In the genomic region with DNA sequence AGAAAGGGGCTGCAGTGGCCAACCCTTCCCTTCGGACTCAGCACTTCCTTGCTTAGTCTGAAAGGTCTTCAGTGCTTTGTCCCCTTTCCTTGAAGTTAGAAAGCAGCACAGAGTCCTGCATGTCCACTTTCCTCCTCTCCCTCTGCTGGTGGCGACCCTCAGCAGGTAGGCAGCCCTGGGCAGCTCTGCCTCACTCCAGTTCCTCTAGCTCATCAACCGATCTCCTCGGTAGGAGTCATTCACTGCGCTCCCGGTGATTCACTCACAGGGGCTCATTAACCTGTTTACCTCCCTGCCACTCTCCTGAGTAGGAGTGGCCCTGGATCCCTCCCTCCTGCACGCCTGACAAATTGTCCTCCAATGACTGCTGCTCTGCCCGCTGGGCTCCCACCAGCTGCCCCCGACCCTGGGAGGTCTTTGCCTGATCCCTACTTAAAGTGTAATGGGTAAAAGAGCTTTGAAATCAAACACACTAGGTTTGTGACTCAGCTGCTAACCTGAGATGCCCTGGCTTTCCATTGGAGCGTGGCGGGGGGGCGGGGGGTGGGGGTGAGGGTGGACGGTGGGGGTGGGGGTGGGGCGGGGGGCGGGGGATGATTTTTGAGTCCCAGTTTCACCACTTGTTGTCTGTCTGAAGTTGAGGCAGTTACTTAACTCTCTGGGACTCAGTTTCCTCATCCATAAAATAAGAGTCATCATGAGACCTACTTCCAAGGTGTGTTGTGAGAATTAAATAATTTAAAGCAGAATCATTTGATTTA, we compare ENCODE assay signal across 9 cellular contexts. TPM values are rescaled to one million over a fixed set of nuclear protein-coding genes. Genes with fewer than 3 reads are reported as not detected.
DNase-seq lines count a peak whose midpoint lies in the region; ATAC-seq lines count a peak whose summit lies in the region.
"Had no signal": no experiment of that assay in that cellular context is flagged by ENCODE, and none has a peak within 500 bp of the region (broad histone marks: within the 10 kb centered on the region; RNA-seq: fewer than 3 reads in every experiment).

No MANE protein-coding gene starts in this region.

- peak; percentile 98 for DNase-seq in H4 (ENCODE audit: low spot score)
- peak; percentile 45 for DNase-seq in NCI-H2227 treated with DMSO at 0.1 percent for 48 hours (lab: John Stamatoyannopoulos, UW)
- peak; percentile 87 for DNase-seq in cerebellar cortex (ENCODE audit: low spot score)
- DNase-seq in NCI-H1048 (lab: John Stamatoyannopoulos, UW), result no peak
- DNase-seq in middle frontal gyrus (ENCODE audit: extremely low spot score, low spot score), result no peak

- no peaks in the 10 kb centered on the region for H3K27me3 ChIP-seq in mucosa of stomach (ENCODE audit: control insufficient read depth, insufficient read depth, low read length)

- peak overlapping the region; percentile 91 for H3K9ac ChIP-seq in mucosa of stomach (ENCODE audit: low read length)

- H3K4me1 ChIP-seq in mucosa of stomach (ENCODE audit: control insufficient read depth, insufficient read depth, low read length), result peaks cover 58% of the 10 kb centered on the region

- no peak for ATAC-seq in GM18511 (IDR thresholded peaks at IDR 0.05; ENCODE audit: unreplicated experiment)
- no peak for ATAC-seq in HG03457 (IDR thresholded peaks at IDR 0.05; ENCODE audit: unreplicated experiment)
- ATAC-seq: right cardiac atrium had no signal

- peaks cover 4% of the 10 kb centered on the region for H3K36me3 ChIP-seq in mucosa of stomach (ENCODE audit: control insufficient read depth, insufficient read depth, low read length)

- no peaks in the 10 kb centered on the region for H3K9me3 ChIP-seq in mucosa of stomach (ENCODE audit: control insufficient read depth, low read length)

- H3K4me3 ChIP-seq in mucosa of stomach (ENCODE audit: low read length), result peak overlapping the region; percentile 65

RNA-seq across cellular contexts. Expression of a gene that starts 4.2 kb away (rescaled TPM):
- total RNA-seq in H4 (2014; rRNA removed; shearing (Covaris generic)), result 1.7 and 2.1 TPM in 2 replicates

RNA-seq across cellular contexts. Expression of a gene that starts 12.8 kb away (rescaled TPM):
- 19.5 and 31.5 TPM in 2 replicates for total RNA-seq in H4 (2014; rRNA removed; shearing (Covaris generic))

RNA-seq across cellular contexts. Expression of a gene that starts 29.3 kb away (rescaled TPM):
- 320 and 327 TPM in 2 replicates for total RNA-seq in H4 (2014; rRNA removed; shearing (Covaris generic))

Comparison
In these comparisons a context has a peak if more than half of its experiments do, and no peak if none do; other contexts are left out.
1. DNase-seq: peak in H4 (single experiment), NCI-H2227 treated with DMSO at 0.1 percent for 48 hours (single experiment) and cerebellar cortex (single experiment); none in NCI-H1048 (single experiment) and middle frontal gyrus (single experiment).